Comparison of ENCODE assay signal across 8 cellular contexts in genomic region chr16:53090591-53091507, GRCh38. TPM values are rescaled to one million over a fixed set of nuclear protein-coding genes. Genes with fewer than 3 reads are reported as not detected.
DNase-seq lines count a peak whose midpoint lies in the region; TF ChIP-seq lines count a peak whose summit lies in the region.

No MANE protein-coding gene starts in this region.

- peak in 1 of 3 donors; percentile 7 for TF ChIP-seq POLR2A in spleen (IDR thresholded peaks at IDR 0.05)

- TF ChIP-seq CTCF in GM12865 (IDR thresholded peaks at IDR 0.05; ENCODE audit: insufficient read depth, low read depth, low read length, missing control alignments) (no peak), cardiac fibroblast (IDR thresholded peaks at IDR 0.05; ENCODE audit: low read depth, low read length) (no peak), spleen (IDR thresholded peaks at IDR 0.05 in 8 of 11, conservative IDR thresholded peaks at IDR 0.05 in 3 of 11) (no peak)

- peak overlapping the region; percentile 64 to 90 (median 78) for H3K27ac ChIP-seq in spleen

- no peaks in the 10 kb centered on the region for H3K9me3 ChIP-seq in spleen

- peak; percentile 80 for DNase-seq in GM12865 (ENCODE audit: low read depth)
- DNase-seq in GOT3 (lab: John Stamatoyannopoulos, UW), result peak; percentile 63
- DNase-seq in NCI-H2171 treated with DMSO at 0.1 percent for 48 hours (lab: John Stamatoyannopoulos, UW), result peak; percentile 99
- peak; percentile 99 to 100 for DNase-seq in cardiac fibroblast (ENCODE audit: low read depth in 2 of 2)
- DNase-seq in kidney tubule cell (ENCODE audit: low spot score), result peak; percentile 60
- DNase-seq in spleen, result peak; percentile 92
- no peak for DNase-seq in NCI-H1417 treated with DMSO at 0.1 percent for 48 hours (lab: John Stamatoyannopoulos, UW)
- no peak for DNase-seq in NCI-H2107 (lab: John Stamatoyannopoulos, UW)

- H3K4me3 ChIP-seq in GM12865 (ENCODE audit: low read depth, low read length) (peak overlapping the region; percentile 15), cardiac fibroblast (replicated peaks in 1 of 2; ENCODE audit: low read depth in 2 of 2, low read length in 2 of 2) (peak overlapping the region in 1 of 2 donors; percentile 22), spleen (peak overlapping the region in 3 of 8 donors; percentile 2 to 54 (median 8))

- WGBS in spleen, 5 donors, result 7 to 23% (median 10%) methylated on average over 11 to 13 of the region's 13 CpGs

- intact Hi-C loops in spleen (cut with DNase I; ENCODE audit: low total_unique reads), result no loop called here

- peaks cover 24 to 73% (median 63%) of the 10 kb centered on the region in 6 donors for H3K4me1 ChIP-seq in spleen

- peaks cover 0 to 6% (median 0%) of the 10 kb centered on the region in 6 donors for H3K36me3 ChIP-seq in spleen

- H3K27me3 ChIP-seq in spleen (replicated peaks in 1 of 7), result no peaks in the 10 kb centered on the region

RNA-seq across cellular contexts. Expression of gene CHD9, which starts 36.1 kb away (rescaled TPM):
- 10 to 100 TPM; 63.4 to 93.3 (median 77.6) TPM for total RNA-seq in spleen
- polyA plus RNA-seq in spleen, result 10 to 100 TPM; 16.7 to 19.0 (median 17.6) TPM

RNA-seq across cellular contexts. Expression of gene CHD9NB, which starts 38.2 kb away (rescaled TPM):
- total RNA-seq in spleen, result under 1 TPM in 1 of 7 donors, not detected in 6; 0.27 TPM
- under 1 TPM in 1 of 3 donors, not detected in 2; 0.10 TPM for polyA plus RNA-seq in spleen

Comparison
In these comparisons a context has a peak if more than half of its experiments do, and no peak if none do; other contexts are left out.
1. DNase-seq: peak in GM12865 (single experiment), GOT3 (single experiment), NCI-H2171 treated with DMSO at 0.1 percent for 48 hours (single experiment), cardiac fibroblast (2 of 2), kidney tubule cell (single experiment) and spleen (single experiment); none in NCI-H1417 treated with DMSO at 0.1 percent for 48 hours (single experiment) and NCI-H2107 (single experiment).